In genomic region chr1:241716915-241717651, GRCh38 we compare ENCODE assay signal across 14 cellular contexts.
A peak's percentile ranks its signal among the peaks of the same experiment; 100 is the strongest.
DNase-seq lines count a peak whose midpoint lies in the region; ATAC-seq and TF ChIP-seq lines count a peak whose summit lies in the region.
"Had no signal": no experiment of that assay in that cellular context is flagged by ENCODE, and none has a peak within 500 bp of the region (broad histone marks: within the 10 kb centered on the region; RNA-seq: fewer than 3 reads in every experiment).

No MANE protein-coding gene starts in this region.

- CTCF ChIA-PET in PC-3 (lab: Charles Lee) (interaction anchor here (0.6 kb wide), 1 partner anchor 90 kb away, joined by 3 read pairs; no protein-coding TSS in a partner anchor), mammary epithelial cell (lab: Charles Lee; ENCODE audit: low non-redundant PET) (no interaction called here)

- in situ Hi-C loops in mammary epithelial cell (cut with MboI; ENCODE audit: low sequenced_read_pairs in 2 of 2), result no loop called here

- H3K9me2 ChIP-seq in PC-3 (replicated peaks; ENCODE audit: low read length), result no peaks in the 10 kb centered on the region

- POLR2A ChIA-PET in PC-3 (lab: Charles Lee; ENCODE audit: unreplicated experiment), result interaction anchor here (0.6 to 0.8 kb wide), 3 partner anchors 49 to 180 kb away, joined by 3 to 13 read pairs (median 3); no protein-coding TSS in a partner anchor

- H3K36me3 ChIP-seq in PC-3 (ENCODE audit: low read depth, low read length) (no peaks in the 10 kb centered on the region), mammary epithelial cell (ENCODE audit: insufficient read depth, low read length) (no peaks in the 10 kb centered on the region)
- H3K36me3 ChIP-seq: right atrium auricular region had no signal

- H3T11ph ChIP-seq in H9 (ENCODE audit: low read length), result no peak overlapping the region

- no peak overlapping the region for H3K18ac ChIP-seq in H9 (ENCODE audit: insufficient read length, low read depth, low read length)

- no peak overlapping the region for H2BK12ac ChIP-seq in H9 (ENCODE audit: insufficient read length, low read depth, low read length)

- no peaks in the 10 kb centered on the region; the same call in 1 of the 2 replicates for H3K27me3 Mint-ChIP-seq in H9 (ENCODE audit: low read depth)

- no peak overlapping the region for H2BK120ac ChIP-seq in H9 (ENCODE audit: low read depth, low read length, poor library complexity, severe bottlenecking)

- no peak overlapping the region for H4K91ac ChIP-seq in H9 (ENCODE audit: insufficient read length, low read depth, low read length)

- no peak overlapping the region for H3K23ac ChIP-seq in H9 (ENCODE audit: insufficient read length, low read depth, low read length)

- DNase-seq in activated CD4-positive, alpha-beta T cell treated with anti-CD3 and anti-CD28 coated beads for 4 hours, result peak; percentile 8 to 9
- DNase-seq in activated CD4-positive, alpha-beta T cell treated with anti-CD3 and anti-CD28 coated beads, Interleukin-2, amount 50 U/mL, for 4 hours, result no peak
- DNase-seq in PC-3 (peak; percentile 67), mammary epithelial cell (peak; percentile 49), GM19238 (ENCODE audit: insufficient read length, low spot score) (no peak), H9 (no peak)
- DNase-seq in stimulated activated CD4-positive, alpha-beta T cell treated with anti-CD3 and anti-CD28 coated beads, Interleukin-2, amount 100 ng/mL, for 48 hours, result peak; percentile 1 to 7
- DNase-seq: activated CD4-positive, alpha-beta T cell treated with anti-CD3 and anti-CD28 coated beads, Interleukin-2, amount 50 U/mL, for 1 hour; COR-L47; effector CD4-positive, alpha-beta T cell; trophoblast cell had no signal

- H3K79me1 ChIP-seq in H9 (ENCODE audit: insufficient read depth, low read depth, low read length, poor library complexity, severe bottlenecking), result no peaks in the 10 kb centered on the region

- TF ChIP-seq CTCF in PC-3 (conservative IDR thresholded peaks at IDR 0.05; ENCODE audit: low read depth, low read length) (no peak), mammary epithelial cell (conservative IDR thresholded peaks at IDR 0.05 in 1 of 2, IDR thresholded peaks at IDR 0.05 in 1 of 2; ENCODE audit: extremely low read depth in 1 of 2, insufficient read depth in 1 of 2, low read depth in 1 of 2, low read length in 2 of 2) (no peak), H9 (conservative IDR thresholded peaks at IDR 0.05) (no peak)

- H3K27me3 ChIP-seq in PC-3 (ENCODE audit: low read length) (no peaks in the 10 kb centered on the region), mammary epithelial cell (ENCODE audit: insufficient read depth, low read length) (no peaks in the 10 kb centered on the region), H9 (ENCODE audit: insufficient read depth, low read length) (no peaks in the 10 kb centered on the region)
- H3K27me3 ChIP-seq: right atrium auricular region had no signal

- H3K4me3 ChIP-seq in PC-3 (ENCODE audit: low read length), result no peak overlapping the region; the same call in 1 of the 2 replicates
- no peak overlapping the region for H3K4me3 ChIP-seq in mammary epithelial cell (replicated peaks in 1 of 3; ENCODE audit: insufficient read depth in 1 of 3, low read depth in 2 of 3, low read length in 3 of 3)
- H3K4me3 ChIP-seq: A549, right atrium auricular region had no signal

- H3K27ac ChIP-seq in PC-3 (ENCODE audit: low read length), result peak overlapping the region; percentile 60
- no peak overlapping the region for H3K27ac ChIP-seq in mammary epithelial cell (ENCODE audit: insufficient read depth, low read depth, low read length)
- H3K27ac ChIP-seq in H9 (ENCODE audit: insufficient read length, low read depth, low read length), result no peak overlapping the region
- H3K27ac ChIP-seq: A549, right atrium auricular region had no signal

- H3K4me2 ChIP-seq in PC-3 (ENCODE audit: low read length) (peak overlapping the region; percentile 31), mammary epithelial cell (ENCODE audit: insufficient read depth, low read depth, low read length) (no peak overlapping the region), H9 (ENCODE audit: insufficient read depth, insufficient read length, low read length) (no peak overlapping the region)
- H3K4me2 ChIP-seq: A549 had no signal

- H3F3A ChIP-seq in PC-3 (ENCODE audit: low read length, unreplicated experiment), result no peaks in the 10 kb centered on the region

- no peak overlapping the region for H2AK5ac ChIP-seq in H9 (ENCODE audit: insufficient read length, low read length)

- no peak overlapping the region for H2BK15ac ChIP-seq in H9 (ENCODE audit: low read depth, low read length)

- no peak overlapping the region for H3K4me3 Mint-ChIP-seq in H9

- no peak overlapping the region for H3K14ac ChIP-seq in H9 (ENCODE audit: insufficient read depth, low read length)

- no peak overlapping the region for H3K27ac Mint-ChIP-seq in H9

- H3K79me2 ChIP-seq in PC-3 (ENCODE audit: low read length), result no peaks in the 10 kb centered on the region
- H3K79me2 ChIP-seq in mammary epithelial cell (ENCODE audit: insufficient read depth, low read length), result no peaks in the 10 kb centered on the region
- H3K79me2 ChIP-seq in H9 (ENCODE audit: insufficient read depth, low read length), result no peaks in the 10 kb centered on the region

- H2BK5ac ChIP-seq in H9 (ENCODE audit: insufficient read length, low read length), result no peak overlapping the region

- intact Hi-C loops in PC-3 (cut with micrococcal nuclease), result loop anchor here (5.0 kb wide), 1 partner anchor 120 kb away; no protein-coding TSS in a partner anchor
- intact Hi-C loops in mammary epithelial cell (cut with micrococcal nuclease), result no loop called here

- peak overlapping the region; percentile 11 for H3K9ac ChIP-seq in PC-3 (ENCODE audit: low read length)
- no peak overlapping the region for H3K9ac ChIP-seq in mammary epithelial cell (ENCODE audit: insufficient read depth, low read length)
- no peak overlapping the region for H3K9ac ChIP-seq in H9 (ENCODE audit: extremely low read depth, insufficient read length, low read length)

- BruUV-seq in PC-3 (replicated peaks; lab: Mats Ljungman, UMichigan) (no TSS peak), mammary epithelial cell (replicated peaks; lab: Mats Ljungman, UMichigan) (no TSS peak)

- no peak overlapping the region for H3K4ac ChIP-seq in H9 (ENCODE audit: low read depth, low read length)

- no peaks in the 10 kb centered on the region; a peak in 1 of 5 replicates for H3K9me3 Mint-ChIP-seq in H9

- H4K20me1 ChIP-seq in PC-3 (ENCODE audit: low read length) (no peaks in the 10 kb centered on the region), mammary epithelial cell (ENCODE audit: insufficient read depth, low read length) (no peaks in the 10 kb centered on the region), H9 (ENCODE audit: control insufficient read depth, insufficient read depth, insufficient read length) (no peaks in the 10 kb centered on the region)

- no peak overlapping the region for H4K8ac ChIP-seq in H9 (replicated peaks; ENCODE audit: insufficient read length, low read depth, low read length)

- H2BK20ac ChIP-seq in H9 (ENCODE audit: low read depth, low read length, poor library complexity, severe bottlenecking), result no peak overlapping the region

- H3K36me3 Mint-ChIP-seq in H9 (ENCODE audit: insufficient read depth in 1 of 3, low read depth in 3 of 3), result no peaks in the 10 kb centered on the region

- H3K9me3 ChIP-seq in PC-3 (ENCODE audit: low read length), result no peaks in the 10 kb centered on the region
- H3K9me3 ChIP-seq in mammary epithelial cell (replicated peaks; ENCODE audit: insufficient read depth, low read length), result no peaks in the 10 kb centered on the region
- H3K9me3 ChIP-seq in H9 (ENCODE audit: control insufficient read depth, low read depth, low read length), result no peaks in the 10 kb centered on the region
- H3K9me3 ChIP-seq: A549 had no signal

- H3K4me1 ChIP-seq in PC-3 (ENCODE audit: insufficient read depth, low read length), result peaks cover 23% of the 10 kb centered on the region
- peaks cover 2% of the 10 kb centered on the region for H3K4me1 ChIP-seq in mammary epithelial cell (ENCODE audit: insufficient read depth, low read length)
- H3K4me1 ChIP-seq in H9 (ENCODE audit: insufficient read depth, low read length), result no peaks in the 10 kb centered on the region
- H3K4me1 ChIP-seq: right atrium auricular region had no signal

- no peak overlapping the region for H4K5ac ChIP-seq in H9 (ENCODE audit: insufficient read length, low read depth, low read length)

- H3K56ac ChIP-seq in H9 (ENCODE audit: insufficient read length, low read depth, low read length), result no peak overlapping the region

- no peaks in the 10 kb centered on the region for H3K23me2 ChIP-seq in H9 (ENCODE audit: insufficient read length, low read depth, low read length, poor library complexity, severe bottlenecking)

- peak; percentile 41 for ATAC-seq in PC-3
- ATAC-seq in GM21390 (IDR thresholded peaks at IDR 0.05; ENCODE audit: unreplicated experiment), result no peak
- ATAC-seq: A549 had no signal

- dilution Hi-C loops in mammary epithelial cell (cut with HindIII; ENCODE audit: low sequenced_read_pairs), result no loop called here

- 55% methylated on average over 6 of the region's 6 CpGs for WGBS in mammary epithelial cell (ENCODE audit: low coverage, missing lambda C conversion rate)
- no CpG with 5 or more reads among the region's 6 CpGs for WGBS in H9 (ENCODE audit: extremely low coverage, insufficient read length, low lambda C conversion rate)

- 0 out of 2 replicates have a peak overlapping the region, but pooled peaks have one; percentile 1 for H2AFZ ChIP-seq in PC-3 (ENCODE audit: low read length)
- no peak overlapping the region for H2AFZ ChIP-seq in mammary epithelial cell (ENCODE audit: low read depth, low read length)
- H2AFZ ChIP-seq in H9 (ENCODE audit: low read length), result no peak overlapping the region

- H3K4me1 Mint-ChIP-seq in H9, result no peaks in the 10 kb centered on the region

Comparison
In these comparisons a context has a peak if more than half of its experiments do, and no peak if none do; other contexts are left out.
1. DNase-seq: peak in activated CD4-positive, alpha-beta T cell treated with anti-CD3 and anti-CD28 coated beads for 4 hours (2 of 2), PC-3 (single experiment), mammary epithelial cell (single experiment) and stimulated activated CD4-positive, alpha-beta T cell treated with anti-CD3 and anti-CD28 coated beads, Interleukin-2, amount 100 ng/mL, for 48 hours (2 of 2); none in activated CD4-positive, alpha-beta T cell treated with anti-CD3 and anti-CD28 coated beads, Interleukin-2, amount 50 U/mL, for 4 hours (0 of 2), GM19238 (single experiment) and H9 (single experiment).